In genomic region chr1:197146108-197147095, GRCh38 we compare ENCODE assay signal across 1 cellular context.
TF ChIP-seq lines count a peak whose summit lies in the region.

Gene ASPM (minus strand): TSS chr1:197146669. CDS start chr1:197146437, 232 bp downstream.

TF ChIP-seq in HepG2, 621 proteins besides CTCF, POLR2A, EP300 and RAD21 (continued from another document and continues in another):
- TF ChIP-seq STAT6 (CRISPR knock-in tag; IDR thresholded peaks at IDR 0.05; ENCODE audit: borderline replicate concordance): no peak
- TF ChIP-seq, protein P1, sequence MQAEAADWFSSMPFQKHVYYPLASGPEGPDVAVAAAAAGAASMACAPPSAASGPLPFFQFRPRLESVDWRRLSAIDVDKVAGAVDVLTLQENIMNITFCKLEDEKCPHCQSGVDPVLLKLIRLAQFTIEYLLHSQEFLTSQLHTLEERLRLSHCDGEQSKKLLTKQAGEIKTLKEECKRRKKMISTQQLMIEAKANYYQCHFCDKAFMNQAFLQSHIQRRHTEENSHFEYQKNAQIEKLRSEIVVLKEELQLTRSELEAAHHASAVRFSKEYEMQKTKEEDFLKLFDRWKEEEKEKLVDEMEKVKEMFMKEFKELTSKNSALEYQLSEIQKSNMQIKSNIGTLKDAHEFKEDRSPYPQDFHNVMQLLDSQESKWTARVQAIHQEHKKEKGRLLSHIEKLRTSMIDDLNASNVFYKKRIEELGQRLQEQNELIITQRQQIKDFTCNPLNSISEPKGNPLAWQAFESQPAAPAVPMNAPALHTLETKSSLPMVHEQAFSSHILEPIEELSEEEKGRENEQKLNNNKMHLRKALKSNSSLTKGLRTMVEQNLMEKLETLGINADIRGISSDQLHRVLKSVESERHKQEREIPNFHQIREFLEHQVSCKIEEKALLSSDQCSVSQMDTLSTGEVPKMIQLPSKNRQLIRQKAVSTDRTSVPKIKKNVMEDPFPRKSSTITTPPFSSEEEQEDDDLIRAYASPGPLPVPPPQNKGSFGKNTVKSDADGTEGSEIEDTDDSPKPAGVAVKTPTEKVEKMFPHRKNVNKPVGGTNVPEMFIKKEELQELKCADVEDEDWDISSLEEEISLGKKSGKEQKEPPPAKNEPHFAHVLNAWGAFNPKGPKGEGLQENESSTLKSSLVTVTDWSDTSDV (CRISPR knock-in tag; IDR thresholded peaks at IDR 0.05): no peak
- TF ChIP-seq IKZF1 (IDR thresholded peaks at IDR 0.05): no peak
- TF ChIP-seq, protein P2, sequence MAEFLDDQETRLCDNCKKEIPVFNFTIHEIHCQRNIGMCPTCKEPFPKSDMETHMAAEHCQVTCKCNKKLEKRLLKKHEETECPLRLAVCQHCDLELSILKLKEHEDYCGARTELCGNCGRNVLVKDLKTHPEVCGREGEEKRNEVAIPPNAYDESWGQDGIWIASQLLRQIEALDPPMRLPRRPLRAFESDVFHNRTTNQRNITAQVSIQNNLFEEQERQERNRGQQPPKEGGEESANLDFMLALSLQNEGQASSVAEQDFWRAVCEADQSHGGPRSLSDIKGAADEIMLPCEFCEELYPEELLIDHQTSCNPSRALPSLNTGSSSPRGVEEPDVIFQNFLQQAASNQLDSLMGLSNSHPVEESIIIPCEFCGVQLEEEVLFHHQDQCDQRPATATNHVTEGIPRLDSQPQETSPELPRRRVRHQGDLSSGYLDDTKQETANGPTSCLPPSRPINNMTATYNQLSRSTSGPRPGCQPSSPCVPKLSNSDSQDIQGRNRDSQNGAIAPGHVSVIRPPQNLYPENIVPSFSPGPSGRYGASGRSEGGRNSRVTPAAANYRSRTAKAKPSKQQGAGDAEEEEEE (CRISPR knock-in tag; IDR thresholded peaks at IDR 0.05; ENCODE audit: borderline replicate concordance): no peak
- TF ChIP-seq ZNF749 (CRISPR knock-in tag; IDR thresholded peaks at IDR 0.05; ENCODE audit: borderline replicate concordance): peak; percentile 80; the same call in 1 of the 2 replicates
- no peak for TF ChIP-seq MIXL1 (CRISPR knock-in tag; IDR thresholded peaks at IDR 0.05)
- TF ChIP-seq, protein P3, sequence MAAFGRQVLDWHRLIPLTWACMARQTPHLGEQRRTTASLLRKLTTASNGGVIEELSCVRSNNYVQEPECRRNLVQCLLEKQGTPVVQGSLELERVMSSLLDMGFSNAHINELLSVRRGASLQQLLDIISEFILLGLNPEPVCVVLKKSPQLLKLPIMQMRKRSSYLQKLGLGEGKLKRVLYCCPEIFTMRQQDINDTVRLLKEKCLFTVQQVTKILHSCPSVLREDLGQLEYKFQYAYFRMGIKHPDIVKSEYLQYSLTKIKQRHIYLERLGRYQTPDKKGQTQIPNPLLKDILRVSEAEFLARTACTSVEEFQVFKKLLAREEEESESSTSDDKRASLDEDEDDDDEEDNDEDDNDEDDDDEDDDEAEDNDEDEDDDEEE (CRISPR knock-in tag; IDR thresholded peaks at IDR 0.05): no peak
- no peak for TF ChIP-seq ZNF792 (CRISPR knock-in tag; IDR thresholded peaks at IDR 0.05)
- 0 out of 2 replicates have a peak, but pooled peaks have one; percentile 47 for TF ChIP-seq ZNF230 (CRISPR knock-in tag; IDR thresholded peaks at IDR 0.05)
- TF ChIP-seq KDM3A (CRISPR knock-in tag; IDR thresholded peaks at IDR 0.05; ENCODE audit: low read depth): no peak
- TF ChIP-seq MYC (CRISPR knock-in tag; IDR thresholded peaks at IDR 0.05; ENCODE audit: borderline replicate concordance): peak; percentile 81; the same call in 1 of the 2 replicates
- peak; percentile 63; the same call in 1 of the 2 replicates for TF ChIP-seq ZBTB34 (CRISPR knock-in tag; IDR thresholded peaks at IDR 0.05)
- no peak for TF ChIP-seq SAFB2 (CRISPR knock-in tag; IDR thresholded peaks at IDR 0.05; ENCODE audit: borderline replicate concordance, low read depth)
- no peak for TF ChIP-seq PHF5A (CRISPR knock-in tag; IDR thresholded peaks at IDR 0.05; ENCODE audit: low read depth, unreplicated experiment)
- no peak for TF ChIP-seq CEBPG (CRISPR knock-in tag; IDR thresholded peaks at IDR 0.05)
- TF ChIP-seq ASH2L (IDR thresholded peaks at IDR 0.05; ENCODE audit: insufficient read length, low read depth, low read length): peak; percentile 87
- TF ChIP-seq HDAC1 (CRISPR knock-in tag; IDR thresholded peaks at IDR 0.05): peak; percentile 79
- no peak; the same call in 1 of the 2 replicates for TF ChIP-seq MXD1 (CRISPR knock-in tag; IDR thresholded peaks at IDR 0.05)
- TF ChIP-seq, protein P4, sequence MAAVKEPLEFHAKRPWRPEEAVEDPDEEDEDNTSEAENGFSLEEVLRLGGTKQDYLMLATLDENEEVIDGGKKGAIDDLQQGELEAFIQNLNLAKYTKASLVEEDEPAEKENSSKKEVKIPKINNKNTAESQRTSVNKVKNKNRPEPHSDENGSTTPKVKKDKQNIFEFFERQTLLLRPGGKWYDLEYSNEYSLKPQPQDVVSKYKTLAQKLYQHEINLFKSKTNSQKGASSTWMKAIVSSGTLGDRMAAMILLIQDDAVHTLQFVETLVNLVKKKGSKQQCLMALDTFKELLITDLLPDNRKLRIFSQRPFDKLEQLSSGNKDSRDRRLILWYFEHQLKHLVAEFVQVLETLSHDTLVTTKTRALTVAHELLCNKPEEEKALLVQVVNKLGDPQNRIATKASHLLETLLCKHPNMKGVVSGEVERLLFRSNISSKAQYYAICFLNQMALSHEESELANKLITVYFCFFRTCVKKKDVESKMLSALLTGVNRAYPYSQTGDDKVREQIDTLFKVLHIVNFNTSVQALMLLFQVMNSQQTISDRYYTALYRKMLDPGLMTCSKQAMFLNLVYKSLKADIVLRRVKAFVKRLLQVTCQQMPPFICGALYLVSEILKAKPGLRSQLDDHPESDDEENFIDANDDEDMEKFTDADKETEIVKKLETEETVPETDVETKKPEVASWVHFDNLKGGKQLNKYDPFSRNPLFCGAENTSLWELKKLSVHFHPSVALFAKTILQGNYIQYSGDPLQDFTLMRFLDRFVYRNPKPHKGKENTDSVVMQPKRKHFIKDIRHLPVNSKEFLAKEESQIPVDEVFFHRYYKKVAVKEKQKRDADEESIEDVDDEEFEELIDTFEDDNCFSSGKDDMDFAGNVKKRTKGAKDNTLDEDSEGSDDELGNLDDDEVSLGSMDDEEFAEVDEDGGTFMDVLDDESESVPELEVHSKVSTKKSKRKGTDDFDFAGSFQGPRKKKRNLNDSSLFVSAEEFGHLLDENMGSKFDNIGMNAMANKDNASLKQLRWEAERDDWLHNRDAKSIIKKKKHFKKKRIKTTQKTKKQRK (IDR thresholded peaks at IDR 0.05; ENCODE audit: low read length): no peak
- TF ChIP-seq, protein P5, sequence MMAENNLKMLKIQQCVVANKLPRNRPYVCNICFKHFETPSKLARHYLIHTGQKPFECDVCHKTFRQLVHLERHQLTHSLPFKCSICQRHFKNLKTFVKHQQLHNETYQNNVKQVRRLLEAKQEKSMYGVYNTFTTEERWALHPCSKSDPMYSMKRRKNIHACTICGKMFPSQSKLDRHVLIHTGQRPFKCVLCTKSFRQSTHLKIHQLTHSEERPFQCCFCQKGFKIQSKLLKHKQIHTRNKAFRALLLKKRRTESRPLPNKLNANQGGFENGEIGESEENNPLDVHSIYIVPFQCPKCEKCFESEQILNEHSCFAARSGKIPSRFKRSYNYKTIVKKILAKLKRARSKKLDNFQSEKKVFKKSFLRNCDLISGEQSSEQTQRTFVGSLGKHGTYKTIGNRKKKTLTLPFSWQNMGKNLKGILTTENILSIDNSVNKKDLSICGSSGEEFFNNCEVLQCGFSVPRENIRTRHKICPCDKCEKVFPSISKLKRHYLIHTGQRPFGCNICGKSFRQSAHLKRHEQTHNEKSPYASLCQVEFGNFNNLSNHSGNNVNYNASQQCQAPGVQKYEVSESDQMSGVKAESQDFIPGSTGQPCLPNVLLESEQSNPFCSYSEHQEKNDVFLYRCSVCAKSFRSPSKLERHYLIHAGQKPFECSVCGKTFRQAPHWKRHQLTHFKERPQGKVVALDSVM (CRISPR knock-in tag; IDR thresholded peaks at IDR 0.05): peak; percentile 39; the same call in 1 of the 2 replicates
- TF ChIP-seq MATR3 (CRISPR knock-in tag; IDR thresholded peaks at IDR 0.05): no peak
- TF ChIP-seq MAFF (IDR thresholded peaks at IDR 0.05; ENCODE audit: low read depth, low read length): peak; percentile 71; the same call in 1 of the 2 replicates
- TF ChIP-seq, protein P6, sequence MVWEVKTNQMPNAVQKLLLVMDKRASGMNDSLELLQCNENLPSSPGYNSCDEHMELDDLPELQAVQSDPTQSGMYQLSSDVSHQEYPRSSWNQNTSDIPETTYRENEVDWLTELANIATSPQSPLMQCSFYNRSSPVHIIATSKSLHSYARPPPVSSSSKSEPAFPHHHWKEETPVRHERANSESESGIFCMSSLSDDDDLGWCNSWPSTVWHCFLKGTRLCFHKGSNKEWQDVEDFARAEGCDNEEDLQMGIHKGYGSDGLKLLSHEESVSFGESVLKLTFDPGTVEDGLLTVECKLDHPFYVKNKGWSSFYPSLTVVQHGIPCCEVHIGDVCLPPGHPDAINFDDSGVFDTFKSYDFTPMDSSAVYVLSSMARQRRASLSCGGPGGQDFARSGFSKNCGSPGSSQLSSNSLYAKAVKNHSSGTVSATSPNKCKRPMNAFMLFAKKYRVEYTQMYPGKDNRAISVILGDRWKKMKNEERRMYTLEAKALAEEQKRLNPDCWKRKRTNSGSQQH (CRISPR knock-in tag; IDR thresholded peaks at IDR 0.05; ENCODE audit: low read depth): no peak; the same call in 1 of the 2 replicates
- TF ChIP-seq FOXA3 (CRISPR knock-in tag; IDR thresholded peaks at IDR 0.05): no peak
- TF ChIP-seq ZBTB20 (CRISPR knock-in tag; IDR thresholded peaks at IDR 0.05; ENCODE audit: borderline replicate concordance, low read depth): no peak
- TF ChIP-seq GLMP (CRISPR knock-in tag; IDR thresholded peaks at IDR 0.05; ENCODE audit: borderline replicate concordance): no peak
- 0 out of 2 replicates have a peak, but pooled peaks have one; percentile 28 for TF ChIP-seq MAX (IDR thresholded peaks at IDR 0.05)
- TF ChIP-seq ZNF136 (CRISPR knock-in tag; IDR thresholded peaks at IDR 0.05; ENCODE audit: low read depth): no peak
- TF ChIP-seq ZNF703 (CRISPR knock-in tag; IDR thresholded peaks at IDR 0.05; ENCODE audit: borderline replicate concordance): no peak
- 0 out of 2 replicates have a peak, but pooled peaks have one; percentile 8 for TF ChIP-seq ARID5B (CRISPR knock-in tag; IDR thresholded peaks at IDR 0.05)
